ENCODE assay signal across 9 cellular contexts in genomic region chr2:236568922-236569592, GRCh38. TPM values are rescaled to one million over a fixed set of nuclear protein-coding genes. Genes with fewer than 3 reads are reported as not detected.
DNase-seq lines count a peak whose midpoint lies in the region; ATAC-seq and TF ChIP-seq lines count a peak whose summit lies in the region.
"Had no signal": no experiment of that assay in that cellular context is flagged by ENCODE, and none has a peak within 500 bp of the region (broad histone marks: within the 10 kb centered on the region; RNA-seq: fewer than 3 reads in every experiment).

No MANE protein-coding gene starts in this region.

- H3K9me3 Mint-ChIP-seq in activated T-helper 17 cell treated with anti-CD3 and anti-CD28 coated beads, Interleukin-2, amount 50 U/mL, for 72 hours: no peaks in the 10 kb centered on the region

- in situ Hi-C loops in GM23248 (cut with MboI): no loop called here

- H3K4me3 ChIP-seq in GM23248: peak overlapping the region; percentile 65; the same call in 1 of the 2 replicates
- H3K4me3 ChIP-seq in iPS-18c (ENCODE audit: insufficient read depth, low read depth, low read length): peak overlapping the region; percentile 57; the same call in 1 of the 2 replicates
- H3K4me3 ChIP-seq in smooth muscle cell: peak overlapping the region; percentile 66
- H3K4me3 ChIP-seq in Karpas-422 (ENCODE audit: low read length): no peak overlapping the region

- H3K4me1 ChIP-seq in GM23248 (ENCODE audit: insufficient read depth) (peaks cover 4% of the 10 kb centered on the region; the same call in 1 of the 2 replicates), smooth muscle cell (ENCODE audit: low read depth) (peaks cover 49% of the 10 kb centered on the region), Karpas-422 (ENCODE audit: low read length) (peaks cover 26% of the 10 kb centered on the region)

- H2AFZ ChIP-seq in GM23248 (no peak overlapping the region), smooth muscle cell (ENCODE audit: low read depth) (peak overlapping the region; percentile 77), Karpas-422 (ENCODE audit: low read length) (no peak overlapping the region)

- H3F3A ChIP-seq in GM23248 (ENCODE audit: insufficient read depth) (peaks cover 12% of the 10 kb centered on the region; the same call in 1 of the 2 replicates), smooth muscle cell (ENCODE audit: low read depth) (peaks cover 17% of the 10 kb centered on the region)

- no peaks in the 10 kb centered on the region for H3K79me2 ChIP-seq in GM23248 (ENCODE audit: insufficient read depth)
- peaks cover 43% of the 10 kb centered on the region for H3K79me2 ChIP-seq in smooth muscle cell (ENCODE audit: low read depth)
- no peaks in the 10 kb centered on the region for H3K79me2 ChIP-seq in Karpas-422 (ENCODE audit: low read length)

- H3K4me1 Mint-ChIP-seq in activated T-helper 17 cell treated with anti-CD3 and anti-CD28 coated beads, Interleukin-2, amount 50 U/mL, for 72 hours: no peaks in the 10 kb centered on the region

- H3K9ac ChIP-seq in GM23248: no peak overlapping the region
- H3K9ac ChIP-seq in smooth muscle cell (ENCODE audit: low read depth): no peak overlapping the region
- H3K9ac ChIP-seq in Karpas-422 (ENCODE audit: low read length): no peak overlapping the region

- no peaks in the 10 kb centered on the region for H3K9me2 ChIP-seq in GM23248 (ENCODE audit: insufficient read depth)
- H3K9me2 ChIP-seq in Karpas-422 (replicated peaks; ENCODE audit: insufficient read depth, low read length): no peaks in the 10 kb centered on the region

- H3K4me3 Mint-ChIP-seq in activated T-helper 17 cell treated with anti-CD3 and anti-CD28 coated beads, Interleukin-2, amount 50 U/mL, for 72 hours: peak overlapping the region; percentile 75

- no peaks in the 10 kb centered on the region for H3K9me3 ChIP-seq in GM23248 (ENCODE audit: low read depth)
- H3K9me3 ChIP-seq in iPS-18c (ENCODE audit: control insufficient read depth, insufficient read depth, low read length): no peaks in the 10 kb centered on the region
- H3K9me3 ChIP-seq in smooth muscle cell (replicated peaks; ENCODE audit: low read depth): no peaks in the 10 kb centered on the region
- H3K9me3 ChIP-seq in Karpas-422 (ENCODE audit: low read length): no peaks in the 10 kb centered on the region

- no peak for ATAC-seq in activated T-helper 17 cell treated with anti-CD3 and anti-CD28 coated beads, Interleukin-2, amount 50 U/mL, for 72 hours (replicated peaks)
- ATAC-seq in GM19328 (IDR thresholded peaks at IDR 0.05; ENCODE audit: unreplicated experiment) (no peak), GM18907 (IDR thresholded peaks at IDR 0.05; ENCODE audit: unreplicated experiment) (no peak), HG03521 (IDR thresholded peaks at IDR 0.05; ENCODE audit: unreplicated experiment) (no peak)

- 10 to 14% methylated on average over 11 of the region's 11 CpGs for WGBS in GM23248 (ENCODE audit: low coverage in 1 of 2, low lambda C conversion rate in 2 of 2, missing lambda C conversion rate in 2 of 2), 2 experiments
- WGBS in smooth muscle cell (ENCODE audit: low lambda C conversion rate): 10% methylated on average over 11 of the region's 11 CpGs

- no peak overlapping the region for H3K27ac ChIP-seq in GM23248
- H3K27ac ChIP-seq in smooth muscle cell (ENCODE audit: low read depth): peak overlapping the region; percentile 42
- H3K27ac ChIP-seq in Karpas-422 (ENCODE audit: low read length): no peak overlapping the region

- H3K27ac Mint-ChIP-seq in activated T-helper 17 cell treated with anti-CD3 and anti-CD28 coated beads, Interleukin-2, amount 50 U/mL, for 72 hours: no peak overlapping the region

- no peaks in the 10 kb centered on the region for H3K27me3 Mint-ChIP-seq in activated T-helper 17 cell treated with anti-CD3 and anti-CD28 coated beads, Interleukin-2, amount 50 U/mL, for 72 hours

- no peak for TF ChIP-seq CTCF in smooth muscle cell (IDR thresholded peaks at IDR 0.05; ENCODE audit: borderline replicate concordance, insufficient read depth, poor library complexity, severe bottlenecking)

- DNase-seq in GM23248: no peak
- no peak for DNase-seq in smooth muscle cell (lab: John Stamatoyannopoulos, UW; ENCODE audit: unreplicated experiment)
- DNase-seq in Karpas-422: no peak
- DNase-seq: NCI-H2081 had no signal

- H3K4me2 ChIP-seq in GM23248 (ENCODE audit: unreplicated experiment): peak overlapping the region; percentile 77
- H3K4me2 ChIP-seq in smooth muscle cell: peak overlapping the region; percentile 86
- no peak overlapping the region for H3K4me2 ChIP-seq in Karpas-422 (ENCODE audit: low read depth, low read length, poor library complexity, severe bottlenecking)

- H3K36me3 Mint-ChIP-seq in activated T-helper 17 cell treated with anti-CD3 and anti-CD28 coated beads, Interleukin-2, amount 50 U/mL, for 72 hours (ENCODE audit: low read depth): no peaks in the 10 kb centered on the region

- H3K27me3 ChIP-seq in GM23248 (replicated peaks; ENCODE audit: insufficient read depth) (peaks cover 73% of the 10 kb centered on the region), smooth muscle cell (ENCODE audit: low read depth) (no peaks in the 10 kb centered on the region), Karpas-422 (ENCODE audit: low read length) (0 out of 2 replicates have a peak, but pooled peaks cover 3% of the 10 kb centered on the region)

- no peaks in the 10 kb centered on the region for H4K20me1 ChIP-seq in GM23248 (ENCODE audit: insufficient read depth)
- H4K20me1 ChIP-seq in smooth muscle cell (ENCODE audit: low read depth): peaks cover 16% of the 10 kb centered on the region
- peaks cover 3% of the 10 kb centered on the region; the same call in 1 of the 2 replicates for H4K20me1 ChIP-seq in Karpas-422 (ENCODE audit: insufficient read depth, low read depth, low read length)

- H3K36me3 ChIP-seq in GM23248 (ENCODE audit: low read depth) (no peaks in the 10 kb centered on the region), smooth muscle cell (ENCODE audit: low read depth) (no peaks in the 10 kb centered on the region), Karpas-422 (ENCODE audit: insufficient read depth, low read length) (no peaks in the 10 kb centered on the region)

RNA-seq across cellular contexts. Expression of gene ACKR3, which starts 0.6 kb away (rescaled TPM):
- 6.1 and 10.1 TPM in 2 replicates for total RNA-seq in GM23248 (2014; rRNA removed; shearing (Covaris generic))
- polyA plus RNA-seq in GM23248 (2016; fragmentation: Nextera tagmentation; extraction: Ambion mirVana) (8.5 and 10.4 TPM in 2 replicates), smooth muscle cell (44.6 and 72.5 TPM in 2 replicates)
- total RNA-seq in activated T-helper 17 cell treated with anti-CD3 and anti-CD28 coated beads, Interleukin-2, amount 50 U/mL, for 72 hours: 1 to 10 TPM in 1 of 2 donors, under 1 TPM in 1; 0.86 to 1.7 TPM
- total RNA-seq in smooth muscle cell: 63.0 and 72.5 TPM in 2 replicates
- 0.40 TPM in 1 of 2 replicates, not detected in the other for total RNA-seq in Karpas-422 (2014; rRNA removed; shearing (Covaris generic); ENCODE audit: low replicate concordance)
